In genomic region chr12:116610971-116611541, GRCh38 we compare ENCODE assay signal across 1 cellular context.
TF ChIP-seq lines count a peak whose summit lies in the region.

No MANE protein-coding gene starts in this region.

TF ChIP-seq in endothelial cell of umbilical vein, 7 proteins besides CTCF, POLR2A, EP300 and RAD21:
- TF ChIP-seq GATA2 (IDR thresholded peaks at IDR 0.05; ENCODE audit: insufficient read depth, insufficient read length, low read depth, low read length) = no peak
- TF ChIP-seq, protein P1, sequence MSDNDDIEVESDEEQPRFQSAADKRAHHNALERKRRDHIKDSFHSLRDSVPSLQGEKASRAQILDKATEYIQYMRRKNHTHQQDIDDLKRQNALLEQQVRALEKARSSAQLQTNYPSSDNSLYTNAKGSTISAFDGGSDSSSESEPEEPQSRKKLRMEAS (IDR thresholded peaks at IDR 0.05; ENCODE audit: insufficient read depth, insufficient read length) = no peak
- no peak for TF ChIP-seq POLR2AphosphoS5 (IDR thresholded peaks at IDR 0.05; ENCODE audit: insufficient read depth, low read depth, low read length)
- TF ChIP-seq JUN (IDR thresholded peaks at IDR 0.05; ENCODE audit: borderline replicate concordance, insufficient read depth, insufficient read length, low read depth) = no peak
- TF ChIP-seq FOS (IDR thresholded peaks at IDR 0.05; ENCODE audit: borderline replicate concordance, insufficient read depth, low read length) = no peak
- no peak for TF ChIP-seq EZH2 (IDR thresholded peaks at IDR 0.05; ENCODE audit: borderline replicate concordance, low read depth, low read length, severe bottlenecking)
- TF ChIP-seq MYC (IDR thresholded peaks at IDR 0.05; ENCODE audit: low read depth, low read length) = no peak
